Comparison of ENCODE assay signal across 8 cellular contexts in genomic region chr13:78658630-78659449, GRCh38. TPM values are rescaled to one million over a fixed set of nuclear protein-coding genes. Genes with fewer than 3 reads are reported as not detected.
DNase-seq lines count a peak whose midpoint lies in the region; ATAC-seq and TF ChIP-seq lines count a peak whose summit lies in the region.

OBI1 (minus strand) TSS chr13:78659155; CDS start chr13:78659120, 35 bp downstream.

- peak within 1 kb of the TSS; percentile 85 for H3K27ac ChIP-seq in muscle layer of colon (ENCODE audit: low read depth, low read length)

- no peaks in the 10 kb centered on the region for H3K9me3 Mint-ChIP-seq in IgD-negative memory B cell
- no peaks in the 10 kb centered on the region for H3K9me3 Mint-ChIP-seq in activated T-cell treated with anti-CD3 and anti-CD28 coated beads, Interleukin-2, amount 50 U/mL, for 24 hours

- peaks cover 10% of the 10 kb centered on the region for H3K4me1 ChIP-seq in muscle layer of colon (ENCODE audit: insufficient read depth, low read length)

- peaks cover 1% of the 10 kb centered on the region for H3K36me3 Mint-ChIP-seq in IgD-negative memory B cell
- H3K36me3 Mint-ChIP-seq in activated T-cell treated with anti-CD3 and anti-CD28 coated beads, Interleukin-2, amount 50 U/mL, for 24 hours (ENCODE audit: low read depth), result peaks cover 30% of the 10 kb centered on the region

- H3K4me3 Mint-ChIP-seq in IgD-negative memory B cell, result peak within 1 kb of the TSS; percentile 94 to 100 (median 100)
- H3K4me3 Mint-ChIP-seq in activated T-cell treated with anti-CD3 and anti-CD28 coated beads, Interleukin-2, amount 50 U/mL, for 24 hours, result peak within 1 kb of the TSS; percentile 98

- no peaks in the 10 kb centered on the region for H3K27me3 ChIP-seq in muscle layer of colon (ENCODE audit: control insufficient read depth in 1 of 2, insufficient read depth in 2 of 2, low read length in 2 of 2)

- peak; percentile 71 for DNase-seq in DMS153 (lab: John Stamatoyannopoulos, UW)
- peak; percentile 93 for DNase-seq in activated T-cell treated with anti-CD3 and anti-CD28 coated beads, Interleukin-2, amount 50 U/mL, for 24 hours
- peak; percentile 78 to 80 for DNase-seq in stimulated activated CD8-positive, alpha-beta memory T cell treated with anti-CD3 and anti-CD28 coated beads, Interleukin-7, amount 100 ng/mL, for 1 hour (ENCODE audit: low read depth in 2 of 2)

- no peaks in the 10 kb centered on the region for H3K9me3 ChIP-seq in muscle layer of colon (ENCODE audit: low read length)

- peak within 1 kb of the TSS; percentile 74 for H3K9ac ChIP-seq in muscle layer of colon (ENCODE audit: low read length)

- peaks cover 1% of the 10 kb centered on the region for H3K27me3 Mint-ChIP-seq in IgD-negative memory B cell
- no peaks in the 10 kb centered on the region for H3K27me3 Mint-ChIP-seq in activated T-cell treated with anti-CD3 and anti-CD28 coated beads, Interleukin-2, amount 50 U/mL, for 24 hours

- H3K27ac Mint-ChIP-seq in IgD-negative memory B cell, result peak within 1 kb of the TSS; percentile 68 to 96 (median 96)
- peak within 1 kb of the TSS; percentile 99 for H3K27ac Mint-ChIP-seq in activated T-cell treated with anti-CD3 and anti-CD28 coated beads, Interleukin-2, amount 50 U/mL, for 24 hours

- H3K4me3 ChIP-seq in muscle layer of colon (ENCODE audit: low read depth in 1 of 2, low read length in 2 of 2), result peak within 1 kb of the TSS; percentile 93 to 94

- H3K36me3 ChIP-seq in muscle layer of colon (ENCODE audit: insufficient read depth, low read length), result no peaks in the 10 kb centered on the region

- H3K4me1 Mint-ChIP-seq in IgD-negative memory B cell, result peaks cover 25 to 37% (median 37%) of the 10 kb centered on the region in 3 donors
- H3K4me1 Mint-ChIP-seq in activated T-cell treated with anti-CD3 and anti-CD28 coated beads, Interleukin-2, amount 50 U/mL, for 24 hours (ENCODE audit: low read depth), result peaks cover 44% of the 10 kb centered on the region

- peak; percentile 78 for ATAC-seq in GM21576 (IDR thresholded peaks at IDR 0.05; ENCODE audit: unreplicated experiment)
- peak; percentile 99 for ATAC-seq in esophagus mucosa

TF ChIP-seq in PFSK-1, 5 proteins besides CTCF, POLR2A, EP300 and RAD21:
- TF ChIP-seq TAF1 (IDR thresholded peaks at IDR 0.05; ENCODE audit: borderline replicate concordance, insufficient read depth, low read length) (0 out of 2 replicates have a peak, but pooled peaks have one; percentile 48), POLR2AphosphoS5 (IDR thresholded peaks at IDR 0.05; ENCODE audit: low read depth, low read length) (peak; percentile 48; the same call in 1 of the 2 replicates), REST (IDR thresholded peaks at IDR 0.05; ENCODE audit: insufficient read depth in 1 of 2, low read depth in 2 of 2, low read length in 2 of 2) (no peak), SIN3A (IDR thresholded peaks at IDR 0.05; ENCODE audit: borderline replicate concordance, insufficient read depth, low read length) (no peak), FOXP2 (optimal IDR thresholded peaks at IDR 0.05; ENCODE audit: borderline replicate concordance, extremely low read depth, extremely low read length, insufficient read depth) (peak; percentile 34)
TF ChIP-seq in PFSK-1: peak in this region for 3.

RNA-seq across cellular contexts. Expression of gene OBI1, which starts in this region (rescaled TPM):
- polyA plus RNA-seq in IgD-negative memory B cell, result 9.8 TPM
- 2.5 TPM for polyA plus RNA-seq in PFSK-1 (2012; ENCODE audit: insufficient read length, low read depth)
- total RNA-seq in esophagus mucosa, result 5.2 TPM

Comparison
In these comparisons a context has a peak if more than half of its experiments do, and no peak if none do; other contexts are left out.
1. Peak in every context shown above with its lines: DNase-seq, ATAC-seq, H3K4me3 ChIP-seq and H3K27ac ChIP-seq.